Comparison of ENCODE assay signal across 13 cellular contexts in genomic region chr1:190022709-190023108, GRCh38.
DNase-seq lines count a peak whose midpoint lies in the region; ATAC-seq, FAIRE-seq and TF ChIP-seq lines count a peak whose summit lies in the region.
"Had no signal": no experiment of that assay in that cellular context is flagged by ENCODE, and none has a peak within 500 bp of the region (broad histone marks: within the 10 kb centered on the region; RNA-seq: fewer than 3 reads in every experiment).

No MANE protein-coding gene starts in this region.

- TF ChIP-seq CTCF in GM12865 (IDR thresholded peaks at IDR 0.05; ENCODE audit: insufficient read depth, low read depth, low read length, missing control alignments) (no peak), endothelial cell of umbilical vein (IDR thresholded peaks at IDR 0.05; ENCODE audit: extremely low read depth in 1 of 2, insufficient read depth in 1 of 2, low read depth in 1 of 2, low read length in 2 of 2) (no peak)

- ATAC-seq in HG02798 (IDR thresholded peaks at IDR 0.05; ENCODE audit: poor library complexity, unreplicated experiment) (peak; percentile 43), GM21619 (IDR thresholded peaks at IDR 0.05; ENCODE audit: unreplicated experiment) (no peak), HG03520 (IDR thresholded peaks at IDR 0.05; ENCODE audit: unreplicated experiment) (no peak)
- ATAC-seq: mucosa of descending colon had no signal

- H3K4me1 ChIP-seq in endothelial cell of umbilical vein (ENCODE audit: control insufficient read depth, extremely low read depth, insufficient read depth, low read length): no peaks in the 10 kb centered on the region

- intact Hi-C loops in endothelial cell of umbilical vein (cut with micrococcal nuclease): no loop called here

- no peaks in the 10 kb centered on the region for H3K27me3 ChIP-seq in endothelial cell of umbilical vein (ENCODE audit: control insufficient read depth in 2 of 2, insufficient read depth in 2 of 2, low read length in 2 of 2)

- CTCF ChIA-PET in endothelial cell of umbilical vein (lab: Charles Lee): no interaction called here

- no peak overlapping the region for H3K9ac ChIP-seq in endothelial cell of umbilical vein (replicated peaks; ENCODE audit: extremely low read depth, insufficient read depth, low read length)
- H3K9ac ChIP-seq: KMS-11 had no signal

- no peak for FAIRE-seq in endothelial cell of umbilical vein (lab: Jason Lieb, UNC)

- no TSS peak for BruUV-seq in endothelial cell of umbilical vein (replicated peaks; lab: Mats Ljungman, UMichigan)

- no peak for TF ChIP-seq POLR2A in endothelial cell of umbilical vein (IDR thresholded peaks at IDR 0.05; ENCODE audit: low read depth, low read length)

- H2AFZ ChIP-seq in endothelial cell of umbilical vein (ENCODE audit: low read depth, low read length): no peak overlapping the region

- POLR2A ChIA-PET in endothelial cell of umbilical vein (lab: Charles Lee): no interaction called here

- no peaks in the 10 kb centered on the region for H4K20me1 ChIP-seq in endothelial cell of umbilical vein (replicated peaks; ENCODE audit: control insufficient read depth, extremely low read depth, insufficient read depth, low read length)

- no peaks in the 10 kb centered on the region for H3K79me2 ChIP-seq in endothelial cell of umbilical vein (ENCODE audit: control insufficient read depth, insufficient read depth, low read length)

- no peak overlapping the region for H3K4me3 ChIP-seq in GM12865 (ENCODE audit: low read depth, low read length)
- no peak overlapping the region for H3K4me3 ChIP-seq in endothelial cell of umbilical vein (replicated peaks in 1 of 3; ENCODE audit: insufficient read depth in 1 of 3, low read depth in 1 of 3, low read length in 3 of 3)
- H3K4me3 ChIP-seq: mucosa of descending colon had no signal

- H3K9me3 ChIP-seq in endothelial cell of umbilical vein (replicated peaks; ENCODE audit: control insufficient read depth, insufficient read depth, low read length): no peaks in the 10 kb centered on the region
- H3K9me3 ChIP-seq: mucosa of descending colon had no signal

- dilution Hi-C loops in endothelial cell of umbilical vein (cut with MboI; ENCODE audit: extremely low pct_ligation_motif_present, low sequenced_read_pairs): no loop called here

- H3K36me3 ChIP-seq in endothelial cell of umbilical vein (ENCODE audit: control insufficient read depth in 2 of 2, extremely low read depth in 1 of 2, insufficient read depth in 2 of 2, low read length in 2 of 2): no peaks in the 10 kb centered on the region

- no peak overlapping the region for H3K27ac ChIP-seq in endothelial cell of umbilical vein (ENCODE audit: insufficient read depth, low read depth, low read length)
- H3K27ac ChIP-seq: KMS-11 had no signal

- no peaks in the 10 kb centered on the region for H3K9me1 ChIP-seq in endothelial cell of umbilical vein (replicated peaks; ENCODE audit: control insufficient read depth, extremely low read depth, insufficient read depth, low read length)

- no peak overlapping the region for H3K4me2 ChIP-seq in endothelial cell of umbilical vein (ENCODE audit: insufficient read depth, low read length)
- H3K4me2 ChIP-seq: KMS-11 had no signal

- DNase-seq in GM12865 (ENCODE audit: low read depth) (peak; percentile 6), NCI-H69 (lab: John Stamatoyannopoulos, UW) (peak; percentile 12), endothelial cell of umbilical vein (ENCODE audit: low read depth, low spot score) (no peak), anterior cingulate cortex (lab: John Stamatoyannopoulos, UW) (no peak)
- DNase-seq in stimulated activated CD4-positive, alpha-beta T cell treated with anti-CD3 and anti-CD28 coated beads, Interleukin-2, amount 100 ng/mL, for 48 hours: no peak
- DNase-seq: activated CD4-positive, CD25-positive, alpha-beta regulatory T cell; immature natural killer cell; mucosa of descending colon; NCI-H345 had no signal

TF ChIP-seq in endothelial cell of umbilical vein, 7 proteins besides CTCF, POLR2A, EP300 and RAD21:
- peak; percentile 29 for TF ChIP-seq JUN (IDR thresholded peaks at IDR 0.05; ENCODE audit: borderline replicate concordance, insufficient read depth, insufficient read length, low read depth)
- TF ChIP-seq FOS (IDR thresholded peaks at IDR 0.05; ENCODE audit: borderline replicate concordance, insufficient read depth, low read length): peak; percentile 65
- no peak for TF ChIP-seq POLR2AphosphoS5 (IDR thresholded peaks at IDR 0.05; ENCODE audit: insufficient read depth, low read depth, low read length)
TF ChIP-seq in endothelial cell of umbilical vein: peak in this region for 2.

Comparison
In these comparisons a context has a peak if more than half of its experiments do, and no peak if none do; other contexts are left out.
1. DNase-seq: peak in GM12865 (single experiment) and NCI-H69 (single experiment); none in endothelial cell of umbilical vein (single experiment), stimulated activated CD4-positive, alpha-beta T cell treated with anti-CD3 and anti-CD28 coated beads, Interleukin-2, amount 100 ng/mL, for 48 hours (0 of 2) and anterior cingulate cortex (0 of 58).